ENCODE assay signal across 8 cellular contexts in genomic region chr14:96852823-96853422, GRCh38. TPM values are rescaled to one million over a fixed set of nuclear protein-coding genes. Genes with fewer than 3 reads are reported as not detected.
DNase-seq lines count a peak whose midpoint lies in the region; ATAC-seq and TF ChIP-seq lines count a peak whose summit lies in the region.

No MANE protein-coding gene starts in this region.

- DNase-seq in CD4-positive, CD25-positive, alpha-beta regulatory T cell = peak; percentile 1 to 53 (median 24)
- DNase-seq in HT1080 (ENCODE audit: low read depth) (peak; percentile 37), SK-N-DZ (ENCODE audit: low spot score) (peak; percentile 2), fibroblast of mammary gland (ENCODE audit: low read depth) (peak; percentile 72), gastrocnemius medialis (no peak), cortex of kidney (lab: John Stamatoyannopoulos, UW) (no peak)
- no peak for DNase-seq in activated naive CD4-positive, alpha-beta T cell treated with anti-CD3 and anti-CD28 coated beads, Interleukin-2, amount 50 U/mL, for 72 hours (ENCODE audit: low spot score in 2 of 2)

- H3K4me3 Mint-ChIP-seq in CD4-positive, CD25-positive, alpha-beta regulatory T cell = no peak overlapping the region

- H3K27ac Mint-ChIP-seq in CD4-positive, CD25-positive, alpha-beta regulatory T cell = peak overlapping the region in 1 of 3 donors; percentile 15
- H3K27ac Mint-ChIP-seq in activated naive CD4-positive, alpha-beta T cell treated with anti-CD3 and anti-CD28 coated beads, Interleukin-2, amount 50 U/mL, for 72 hours = no peak overlapping the region

- TF ChIP-seq CTCF in fibroblast of mammary gland (conservative IDR thresholded peaks at IDR 0.05; ENCODE audit: control insufficient read depth, insufficient read depth, low read depth, low read length) (peak; percentile 78), gastrocnemius medialis (IDR thresholded peaks at IDR 0.05 in 4 of 5, conservative IDR thresholded peaks at IDR 0.05 in 1 of 5) (peak in 3 of 5 experiments; percentile 28 to 51 (median 35))

- H3K4me3 ChIP-seq in CD4-positive, CD25-positive, alpha-beta regulatory T cell (ENCODE audit: low read depth, low read length) = no peak overlapping the region
- H3K4me3 ChIP-seq in fibroblast of mammary gland (ENCODE audit: control insufficient read depth, low read depth, low read length) (no peak overlapping the region), gastrocnemius medialis (no peak overlapping the region)

- H3K9me3 ChIP-seq in CD4-positive, CD25-positive, alpha-beta regulatory T cell (ENCODE audit: control insufficient read depth in 2 of 2, low read length in 2 of 2) = no peaks in the 10 kb centered on the region
- H3K9me3 ChIP-seq in gastrocnemius medialis = no peaks in the 10 kb centered on the region

- intact Hi-C loops in gastrocnemius medialis (cut with DNase I; ENCODE audit: low total_unique reads) = no loop called here

- peaks cover 11 to 25% (median 14%) of the 10 kb centered on the region in 4 donors for H3K4me1 Mint-ChIP-seq in CD4-positive, CD25-positive, alpha-beta regulatory T cell

- peaks cover 42% of the 10 kb centered on the region for H3K36me3 Mint-ChIP-seq in CD4-positive, CD25-positive, alpha-beta regulatory T cell
- H3K36me3 Mint-ChIP-seq in activated naive CD4-positive, alpha-beta T cell treated with anti-CD3 and anti-CD28 coated beads, Interleukin-2, amount 50 U/mL, for 72 hours = peaks cover 4 to 8% of the 10 kb centered on the region in 2 donors

- no peaks in the 10 kb centered on the region for H3K27me3 Mint-ChIP-seq in CD4-positive, CD25-positive, alpha-beta regulatory T cell

- TF ChIP-seq POLR2A in gastrocnemius medialis (IDR thresholded peaks at IDR 0.05) = no peak

- H3K4me1 ChIP-seq in CD4-positive, CD25-positive, alpha-beta regulatory T cell (ENCODE audit: control insufficient read depth, insufficient read depth, low read length, poor library complexity, severe bottlenecking) = no peaks in the 10 kb centered on the region
- H3K4me1 ChIP-seq in gastrocnemius medialis = no peaks in the 10 kb centered on the region

- peaks cover 24% of the 10 kb centered on the region for H3K36me3 ChIP-seq in CD4-positive, CD25-positive, alpha-beta regulatory T cell (ENCODE audit: control insufficient read depth, insufficient read depth, low read length)
- peaks cover 0 to 9% of the 10 kb centered on the region in 2 donors for H3K36me3 ChIP-seq in gastrocnemius medialis

- peak; percentile 52 to 53 for ATAC-seq in CD4-positive, CD25-positive, alpha-beta regulatory T cell (ENCODE audit: low read depth in 2 of 2)
- ATAC-seq in GM18502 (IDR thresholded peaks at IDR 0.05; ENCODE audit: poor library complexity, unreplicated experiment) (peak; percentile 81), gastrocnemius medialis (no peak)
- no peak for ATAC-seq in activated naive CD4-positive, alpha-beta T cell treated with anti-CD3 and anti-CD28 coated beads, Interleukin-2, amount 50 U/mL, for 72 hours

- H3K27ac ChIP-seq in CD4-positive, CD25-positive, alpha-beta regulatory T cell (ENCODE audit: insufficient read depth, low read length, poor library complexity, severe bottlenecking) = no peak overlapping the region
- no peak overlapping the region for H3K27ac ChIP-seq in gastrocnemius medialis

- H3K9me3 Mint-ChIP-seq in CD4-positive, CD25-positive, alpha-beta regulatory T cell = no peaks in the 10 kb centered on the region
- H3K9me3 Mint-ChIP-seq in activated naive CD4-positive, alpha-beta T cell treated with anti-CD3 and anti-CD28 coated beads, Interleukin-2, amount 50 U/mL, for 72 hours = no peaks in the 10 kb centered on the region

- no peaks in the 10 kb centered on the region for H3K27me3 ChIP-seq in CD4-positive, CD25-positive, alpha-beta regulatory T cell (ENCODE audit: control insufficient read depth, insufficient read depth, low read length)
- no peaks in the 10 kb centered on the region for H3K27me3 ChIP-seq in gastrocnemius medialis

- in situ Hi-C loops in gastrocnemius medialis (cut with MboI; ENCODE audit: low sequenced_read_pairs in 4 of 4) = no loop called here

RNA-seq across cellular contexts. Expression of gene VRK1, which starts 55.7 kb away (rescaled TPM):
- total RNA-seq in CD4-positive, CD25-positive, alpha-beta regulatory T cell = 30.1 TPM
- polyA plus RNA-seq in CD4-positive, CD25-positive, alpha-beta regulatory T cell = 10 to 100 TPM; 41.9 to 53.1 (median 46.7) TPM
- total RNA-seq in HT1080 (2014; rRNA removed; shearing (Covaris generic)) = 45.3 and 47.0 TPM in 2 replicates
- 37.8 and 46.8 TPM in 2 replicates for polyA plus RNA-seq in HT1080 (2015; cell fraction: cytosol; rRNA removed)
- 56.0 and 76.2 TPM in 2 replicates for polyA plus RNA-seq in HT1080 (2015; cell fraction: nucleus; rRNA removed)
- 47.2 and 52.0 TPM in 2 replicates for polyA plus RNA-seq in SK-N-DZ (2014; cell fraction: cytosol; rRNA removed)
- 20.7 and 34.5 TPM in 2 replicates for polyA plus RNA-seq in SK-N-DZ (2014; cell fraction: nucleus; rRNA removed)
- total RNA-seq in gastrocnemius medialis = 1 to 10 TPM; 3.8 to 7.0 (median 5.4) TPM
- total RNA-seq in activated naive CD4-positive, alpha-beta T cell treated with anti-CD3 and anti-CD28 coated beads, Interleukin-2, amount 50 U/mL, for 72 hours = 10 to 100 TPM; 51.7 to 63.1 TPM

Comparison
In these comparisons a context has a peak if more than half of its experiments do, and no peak if none do; other contexts are left out.
1. ATAC-seq: peak in CD4-positive, CD25-positive, alpha-beta regulatory T cell (2 of 2) and GM18502 (single experiment); none in gastrocnemius medialis (0 of 2) and activated naive CD4-positive, alpha-beta T cell treated with anti-CD3 and anti-CD28 coated beads, Interleukin-2, amount 50 U/mL, for 72 hours (0 of 2).
2. DNase-seq: peak in CD4-positive, CD25-positive, alpha-beta regulatory T cell (3 of 3), HT1080 (single experiment), SK-N-DZ (single experiment) and fibroblast of mammary gland (single experiment); none in gastrocnemius medialis (0 of 2), activated naive CD4-positive, alpha-beta T cell treated with anti-CD3 and anti-CD28 coated beads, Interleukin-2, amount 50 U/mL, for 72 hours (0 of 2) and cortex of kidney (single experiment).